ENCODE assay signal across 1 cellular context in genomic region chr19:43595605-43595998, GRCh38.
TF ChIP-seq lines count a peak whose summit lies in the region.

No MANE protein-coding gene starts in this region.

TF ChIP-seq in A549, 52 proteins besides CTCF, POLR2A, EP300 and RAD21 (continued from another document):
- TF ChIP-seq BCL3 (IDR thresholded peaks at IDR 0.05) = 0 out of 3 replicates have a peak, but pooled peaks have one; percentile 29
- TF ChIP-seq PHF8 (IDR thresholded peaks at IDR 0.05; ENCODE audit: borderline replicate concordance, low read depth) = peak; percentile 63; the same call in 1 of the 2 replicates
- no peak for TF ChIP-seq NR3C1 (IDR thresholded peaks at IDR 0.05)
- no peak for TF ChIP-seq KDM5A (IDR thresholded peaks at IDR 0.05)
- TF ChIP-seq SREBF2 (IDR thresholded peaks at IDR 0.05) = no peak
- TF ChIP-seq CEBPB (IDR thresholded peaks at IDR 0.05) = no peak
